3 cellular contexts compared by ENCODE assay signal in the genomic region with DNA sequence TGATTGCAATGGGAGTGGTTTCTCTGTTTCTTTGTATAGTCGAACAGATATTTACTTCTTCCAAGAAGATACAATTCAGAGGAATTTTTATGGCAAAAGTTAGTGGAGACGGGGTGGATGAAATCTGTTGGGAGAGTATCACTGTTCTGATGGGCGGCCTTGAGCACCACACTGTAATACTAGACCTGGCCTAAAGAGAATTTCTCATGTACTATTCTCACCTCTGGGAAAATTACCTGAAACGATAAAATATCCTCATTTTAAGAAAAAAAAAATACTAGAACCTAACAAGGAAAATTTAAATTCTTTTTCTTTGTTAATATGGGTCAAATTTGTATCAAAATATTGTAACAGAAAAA. TPM values are rescaled to one million over a fixed set of nuclear protein-coding genes. Genes with fewer than 3 reads are reported as not detected.
"Had no signal": no experiment of that assay in that cellular context is flagged by ENCODE, and none has a peak within 500 bp of the region (broad histone marks: within the 10 kb centered on the region; RNA-seq: fewer than 3 reads in every experiment).

No MANE protein-coding gene starts in this region.

RNA-seq across cellular contexts. Expression of a gene that starts 39.9 kb away (rescaled TPM):
- total RNA-seq: activated CD8-positive, alpha-beta T cell treated with anti-CD3 and anti-CD28 coated beads, Interleukin-2, amount 10 ng/mL, durations not matched to agents 7 days and 5 days; activated naive CD8-positive, alpha-beta T cell treated with anti-CD3 and anti-CD28 coated beads, Interleukin-2, amount 10 ng/mL, durations not matched to agents 7 days and 5 days; T-helper 17 cell had no signal
